1 cellular context compared by ENCODE assay signal in the genomic region with DNA sequence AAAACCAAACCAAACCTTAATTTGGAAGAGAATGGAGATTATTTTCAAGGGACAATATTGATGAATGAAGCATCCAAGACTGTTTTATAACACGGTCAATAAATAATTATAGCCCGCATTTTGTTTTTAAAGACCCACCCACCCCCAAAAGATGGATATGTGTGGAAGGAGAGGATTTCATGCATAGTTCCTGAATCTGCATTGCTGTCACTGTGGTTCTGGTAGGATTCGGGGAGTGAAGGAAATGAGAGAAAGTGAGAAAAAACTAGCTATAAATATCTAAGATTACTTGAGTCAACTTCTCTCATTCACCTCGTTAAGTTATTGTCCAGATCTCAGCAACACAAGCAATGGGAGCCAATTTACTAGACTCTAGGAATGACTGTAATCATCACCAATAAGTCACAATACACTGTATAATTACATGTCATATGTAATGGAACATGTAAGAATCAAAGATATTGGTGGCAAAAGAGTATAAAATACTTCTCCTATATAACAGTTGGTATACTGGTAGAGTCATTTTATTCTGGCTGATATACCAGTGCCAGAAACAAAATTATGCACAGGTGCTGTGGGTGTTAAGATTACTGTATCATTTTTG.
TF ChIP-seq lines count a peak whose summit lies in the region.

No MANE protein-coding gene starts in this region.

TF ChIP-seq in A549, 52 proteins besides CTCF, POLR2A, EP300 and RAD21 (continued from another document):
- TF ChIP-seq, protein P1, sequence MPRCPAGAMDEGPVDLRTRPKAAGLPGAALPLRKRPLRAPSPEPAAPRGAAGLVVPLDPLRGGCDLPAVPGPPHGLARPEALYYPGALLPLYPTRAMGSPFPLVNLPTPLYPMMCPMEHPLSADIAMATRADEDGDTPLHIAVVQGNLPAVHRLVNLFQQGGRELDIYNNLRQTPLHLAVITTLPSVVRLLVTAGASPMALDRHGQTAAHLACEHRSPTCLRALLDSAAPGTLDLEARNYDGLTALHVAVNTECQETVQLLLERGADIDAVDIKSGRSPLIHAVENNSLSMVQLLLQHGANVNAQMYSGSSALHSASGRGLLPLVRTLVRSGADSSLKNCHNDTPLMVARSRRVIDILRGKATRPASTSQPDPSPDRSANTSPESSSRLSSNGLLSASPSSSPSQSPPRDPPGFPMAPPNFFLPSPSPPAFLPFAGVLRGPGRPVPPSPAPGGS (IDR thresholded peaks at IDR 0.05), result no peak
TF ChIP-seq in A549: peak in this region for 1.
